In genomic region chr17:82213251-82214011, GRCh38 we compare ENCODE assay signal across 8 cellular contexts.
DNase-seq lines count a peak whose midpoint lies in the region; ATAC-seq and TF ChIP-seq lines count a peak whose summit lies in the region.

No MANE protein-coding gene starts in this region.

- DNase-seq in LNCaP clone FGC (ENCODE audit: low read depth) (no peak), UCSD-AML1 (lab: John Stamatoyannopoulos, UW; ENCODE audit: unreplicated experiment) (peak; percentile 48), choroid plexus epithelial cell (ENCODE audit: low read depth) (peak; percentile 78), left kidney (ENCODE audit: low read depth, low spot score) (peak; percentile 90)
- peak; percentile 74 for DNase-seq in stimulated activated CD4-positive, alpha-beta T cell treated with anti-CD3 and anti-CD28 coated beads, Interleukin-4, amount 100 ng/mL, for 24 hours

- peak overlapping the region; percentile 84 to 97 (median 89) for H3K9ac ChIP-seq in BLaER1 treated with 17β-estradiol and CSF1 and Interleukin-3, amounts not matched to agents 10 nM and 100 nM

- peak overlapping the region; percentile 96 to 100 (median 99) for H3K4me2 ChIP-seq in BLaER1 treated with 17β-estradiol and CSF1 and Interleukin-3, amounts not matched to agents 10 nM and 100 nM

- H3K36me3 ChIP-seq in BLaER1 treated with 17β-estradiol and CSF1 and Interleukin-3, amounts not matched to agents 10 nM and 100 nM: no peaks in the 10 kb centered on the region

- ATAC-seq in GM19395 (IDR thresholded peaks at IDR 0.05; ENCODE audit: unreplicated experiment) (peak; percentile 22), HG03196 (IDR thresholded peaks at IDR 0.05; ENCODE audit: unreplicated experiment) (no peak)

- TF ChIP-seq CTCF in LNCaP clone FGC (IDR thresholded peaks at IDR 0.05; ENCODE audit: control insufficient read depth, extremely low read depth, insufficient read depth) (no peak), choroid plexus epithelial cell (conservative IDR thresholded peaks at IDR 0.05; ENCODE audit: low read depth, low read length) (no peak)

- no peaks in the 10 kb centered on the region for H4K20me1 ChIP-seq in BLaER1 treated with 17β-estradiol and CSF1 and Interleukin-3, amounts not matched to agents 10 nM and 100 nM

- peak overlapping the region; percentile 79 to 96 (median 86) for H3K4me3 ChIP-seq in BLaER1 treated with 17β-estradiol and CSF1 and Interleukin-3, amounts not matched to agents 10 nM and 100 nM
- peak overlapping the region; percentile 79 for H3K4me3 ChIP-seq in LNCaP clone FGC (ENCODE audit: low read depth, low read length)
- peak overlapping the region; percentile 79 for H3K4me3 ChIP-seq in choroid plexus epithelial cell (ENCODE audit: low read depth, low read length)

- peaks cover 0 to 5% (median 0%) of the 10 kb centered on the region in 11 experiments; a peak in 3 of 22 replicates for H3K27me3 ChIP-seq in BLaER1 treated with 17β-estradiol and CSF1 and Interleukin-3, amounts not matched to agents 10 nM and 100 nM

- H3K27ac ChIP-seq in BLaER1 treated with 17β-estradiol and CSF1 and Interleukin-3, amounts not matched to agents 10 nM and 100 nM: peak overlapping the region; percentile 83 to 95 (median 90)

- H3K9me3 ChIP-seq in BLaER1 treated with 17β-estradiol and CSF1 and Interleukin-3, amounts not matched to agents 10 nM and 100 nM (replicated peaks in 1 of 11): no peaks in the 10 kb centered on the region

- peaks cover 45 to 78% (median 64%) of the 10 kb centered on the region in 10 experiments for H3K4me1 ChIP-seq in BLaER1 treated with 17β-estradiol and CSF1 and Interleukin-3, amounts not matched to agents 10 nM and 100 nM
